ENCODE assay signal across 8 cellular contexts in genomic region chr4:112296949-112297483, GRCh38. TPM values are rescaled to one million over a fixed set of nuclear protein-coding genes. Genes with fewer than 3 reads are reported as not detected.
DNase-seq lines count a peak whose midpoint lies in the region; ATAC-seq and TF ChIP-seq lines count a peak whose summit lies in the region.

TSS of gene ALPK1 (plus strand) at chr4:112297369.

- H3K36me3 ChIP-seq in RWPE2 (ENCODE audit: low read depth) (no peaks in the 10 kb centered on the region), muscle layer of colon (ENCODE audit: insufficient read depth, low read length) (peaks cover 2% of the 10 kb centered on the region)

- H3K4me1 ChIP-seq in RWPE2 (ENCODE audit: insufficient read depth, poor library complexity, severe bottlenecking) (peaks cover 10% of the 10 kb centered on the region), muscle layer of colon (ENCODE audit: insufficient read depth, low read length) (no peaks in the 10 kb centered on the region)

- TF ChIP-seq CTCF in RWPE2 (IDR thresholded peaks at IDR 0.05; ENCODE audit: poor library complexity, severe bottlenecking) = no peak

- H3K27ac ChIP-seq in RWPE2 (ENCODE audit: poor library complexity, severe bottlenecking) (no peak within 1 kb of the TSS), muscle layer of colon (ENCODE audit: low read depth, low read length) (peak within 1 kb of the TSS; percentile 16)

- peak within 1 kb of the TSS; percentile 32 for H3K4me3 ChIP-seq in RWPE2 (ENCODE audit: severe bottlenecking)
- peak within 1 kb of the TSS in 1 of 2 donors; percentile 36 for H3K4me3 ChIP-seq in muscle layer of colon (ENCODE audit: low read depth in 1 of 2, low read length in 2 of 2)

- no peaks in the 10 kb centered on the region for H3K9me3 ChIP-seq in RWPE2 (ENCODE audit: severe bottlenecking)
- no peaks in the 10 kb centered on the region for H3K9me3 ChIP-seq in muscle layer of colon (ENCODE audit: low read length)

- DNase-seq in CD1c-positive myeloid dendritic cell (ENCODE audit: extremely low spot score) (peak; percentile 90), RWPE2 (ENCODE audit: low spot score) (no peak), dermis blood vessel endothelial cell (peak; percentile 76), DMS79 treated with DMSO at 0.1 percent for 48 hours (lab: John Stamatoyannopoulos, UW) (no peak)
- no peak for DNase-seq in activated CD4-positive, alpha-beta T cell treated with anti-CD3 and anti-CD28 coated beads for 4 hours

- H3K9ac ChIP-seq in muscle layer of colon (ENCODE audit: low read length) = no peak within 1 kb of the TSS

- H3K27me3 ChIP-seq in RWPE2 (ENCODE audit: insufficient read depth, poor library complexity, severe bottlenecking) = no peaks in the 10 kb centered on the region
- H3K27me3 ChIP-seq in muscle layer of colon (ENCODE audit: control insufficient read depth in 1 of 2, insufficient read depth in 2 of 2, low read length in 2 of 2) = no peaks in the 10 kb centered on the region

- peak; percentile 90 for ATAC-seq in GM19328 (IDR thresholded peaks at IDR 0.05; ENCODE audit: unreplicated experiment)
- ATAC-seq in HG03354 (IDR thresholded peaks at IDR 0.05; ENCODE audit: poor library complexity, severe bottlenecking, unreplicated experiment) = peak; percentile 88
- peak; percentile 97 for ATAC-seq in RWPE2 (ENCODE audit: low read depth)

RNA-seq across cellular contexts. Expression of gene ALPK1, which starts in this region (rescaled TPM):
- total RNA-seq in dermis blood vessel endothelial cell = 4.0 and 4.4 TPM in 2 replicates

Comparison
In these comparisons a context has a peak if more than half of its experiments do, and no peak if none do; other contexts are left out.
1. DNase-seq: peak in CD1c-positive myeloid dendritic cell (single experiment) and dermis blood vessel endothelial cell (single experiment); none in RWPE2 (single experiment), DMS79 treated with DMSO at 0.1 percent for 48 hours (single experiment) and activated CD4-positive, alpha-beta T cell treated with anti-CD3 and anti-CD28 coated beads for 4 hours (0 of 2).
2. Peak in every context shown above with its lines, with median percentiles within 50 percentile points of each other: ATAC-seq.